In genomic region chr11:93591247-93591898, GRCh38 we compare ENCODE assay signal across 11 cellular contexts. TPM values are rescaled to one million over a fixed set of nuclear protein-coding genes. Genes with fewer than 3 reads are reported as not detected.
A peak's percentile ranks its signal among the peaks of the same experiment; 100 is the strongest.
DNase-seq lines count a peak whose midpoint lies in the region; ATAC-seq lines count a peak whose summit lies in the region.
"Had no signal": no experiment of that assay in that cellular context is flagged by ENCODE, and none has a peak within 500 bp of the region (broad histone marks: within the 10 kb centered on the region; RNA-seq: fewer than 3 reads in every experiment).

No MANE protein-coding gene starts in this region.

- ATAC-seq in activated CD4-positive, alpha-beta T cell treated with anti-CD3 and anti-CD28 coated beads for 36 hours, result peak; percentile 73
- ATAC-seq in HG03060 (IDR thresholded peaks at IDR 0.05; ENCODE audit: low read depth, unreplicated experiment), result peak; percentile 86
- ATAC-seq in stimulated activated effector memory CD8-positive, alpha-beta T cell treated with anti-CD3 and anti-CD28 coated beads, Interleukin-12 subunit alpha, Interleukin-12 subunit beta, amount 100 ng/mL, for 72 hours, result peak; percentile 63
- ATAC-seq: natural killer cell had no signal

- intact Hi-C loops in activated CD4-positive, alpha-beta T cell treated with anti-CD3 and anti-CD28 coated beads for 36 hours (cut with DNase I, micrococcal nuclease), result no loop called here

- no peak overlapping the region for H3K4me3 Mint-ChIP-seq in activated CD4-positive, alpha-beta T cell treated with anti-CD3 and anti-CD28 coated beads for 36 hours
- H3K4me3 Mint-ChIP-seq in stimulated activated effector memory CD8-positive, alpha-beta T cell treated with anti-CD3 and anti-CD28 coated beads, Interleukin-12 subunit alpha, Interleukin-12 subunit beta, amount 100 ng/mL, for 72 hours, result no peak overlapping the region
- H3K4me3 Mint-ChIP-seq in activated CD4-positive, alpha-beta memory T cell treated with anti-CD3 and anti-CD28 coated beads, Interleukin-2, amount 10 ng/mL, durations not matched to agents 7 days and 5 days, result no peak overlapping the region
- H3K4me3 Mint-ChIP-seq: natural killer cell had no signal

- H3K27ac Mint-ChIP-seq in activated CD4-positive, alpha-beta T cell treated with anti-CD3 and anti-CD28 coated beads for 36 hours, result no peak overlapping the region
- no peak overlapping the region for H3K27ac Mint-ChIP-seq in stimulated activated effector memory CD8-positive, alpha-beta T cell treated with anti-CD3 and anti-CD28 coated beads, Interleukin-12 subunit alpha, Interleukin-12 subunit beta, amount 100 ng/mL, for 72 hours
- H3K27ac Mint-ChIP-seq in activated CD4-positive, alpha-beta memory T cell treated with anti-CD3 and anti-CD28 coated beads, Interleukin-2, amount 10 ng/mL, durations not matched to agents 7 days and 5 days, result no peak overlapping the region
- H3K27ac Mint-ChIP-seq: natural killer cell had no signal

- H3K36me3 Mint-ChIP-seq in activated CD4-positive, alpha-beta T cell treated with anti-CD3 and anti-CD28 coated beads for 36 hours (ENCODE audit: low read depth), result no peaks in the 10 kb centered on the region
- no peaks in the 10 kb centered on the region for H3K36me3 Mint-ChIP-seq in stimulated activated effector memory CD8-positive, alpha-beta T cell treated with anti-CD3 and anti-CD28 coated beads, Interleukin-12 subunit alpha, Interleukin-12 subunit beta, amount 100 ng/mL, for 72 hours
- no peaks in the 10 kb centered on the region for H3K36me3 Mint-ChIP-seq in activated CD4-positive, alpha-beta memory T cell treated with anti-CD3 and anti-CD28 coated beads, Interleukin-2, amount 10 ng/mL, durations not matched to agents 7 days and 5 days (ENCODE audit: low read depth)
- H3K36me3 Mint-ChIP-seq: natural killer cell had no signal

- H3K4me1 Mint-ChIP-seq in activated CD4-positive, alpha-beta T cell treated with anti-CD3 and anti-CD28 coated beads for 36 hours, result peaks cover 2% of the 10 kb centered on the region
- H3K4me1 Mint-ChIP-seq in stimulated activated effector memory CD8-positive, alpha-beta T cell treated with anti-CD3 and anti-CD28 coated beads, Interleukin-12 subunit alpha, Interleukin-12 subunit beta, amount 100 ng/mL, for 72 hours, result no peaks in the 10 kb centered on the region
- H3K4me1 Mint-ChIP-seq in activated CD4-positive, alpha-beta memory T cell treated with anti-CD3 and anti-CD28 coated beads, Interleukin-2, amount 10 ng/mL, durations not matched to agents 7 days and 5 days, result peaks cover 7% of the 10 kb centered on the region
- H3K4me1 Mint-ChIP-seq: natural killer cell had no signal

- no peak for DNase-seq in activated CD4-positive, alpha-beta T cell treated with anti-CD3 and anti-CD28 coated beads for 36 hours
- no peak for DNase-seq in activated CD4-positive, alpha-beta T cell treated with anti-CD3 and anti-CD28 coated beads, Interleukin-2, amount 50 U/mL, for 4 hours
- peak; percentile 62 for DNase-seq in SIG-M5 treated with dmso at 0.1 percent for 504 hours (lab: John Stamatoyannopoulos, UW; ENCODE audit: unreplicated experiment)
- no peak for DNase-seq in stimulated activated effector memory CD8-positive, alpha-beta T cell treated with anti-CD3 and anti-CD28 coated beads, Interleukin-12 subunit alpha, Interleukin-12 subunit beta, amount 100 ng/mL, for 72 hours (ENCODE audit: low spot score in 2 of 2)
- DNase-seq in activated CD4-positive, alpha-beta memory T cell treated with anti-CD3 and anti-CD28 coated beads, Interleukin-2, amount 10 ng/mL, durations not matched to agents 7 days and 5 days, result no peak
- DNase-seq in NCI-H1930 (lab: John Stamatoyannopoulos, UW), result no peak
- DNase-seq in NCI-H1694 (lab: John Stamatoyannopoulos, UW), result no peak
- DNase-seq: erythroblast, natural killer cell, NCI-H524 treated with DMSO at 0.1 percent for 48 hours had no signal

- CTCF ChIA-PET in activated CD4-positive, alpha-beta T cell treated with anti-CD3 and anti-CD28 coated beads for 36 hours (lab: Charles Lee), result no interaction called here
- CTCF ChIA-PET in activated CD4-positive, alpha-beta memory T cell treated with anti-CD3 and anti-CD28 coated beads, Interleukin-2, amount 10 ng/mL, durations not matched to agents 7 days and 5 days (lab: Charles Lee), result interaction anchor here (0.7 kb wide), 1 partner anchor 13 kb away, joined by 3 read pairs; no protein-coding TSS in a partner anchor

- no peaks in the 10 kb centered on the region for H3K9me3 Mint-ChIP-seq in activated CD4-positive, alpha-beta T cell treated with anti-CD3 and anti-CD28 coated beads for 36 hours (ENCODE audit: low read depth)
- no peaks in the 10 kb centered on the region for H3K9me3 Mint-ChIP-seq in stimulated activated effector memory CD8-positive, alpha-beta T cell treated with anti-CD3 and anti-CD28 coated beads, Interleukin-12 subunit alpha, Interleukin-12 subunit beta, amount 100 ng/mL, for 72 hours
- H3K9me3 Mint-ChIP-seq in activated CD4-positive, alpha-beta memory T cell treated with anti-CD3 and anti-CD28 coated beads, Interleukin-2, amount 10 ng/mL, durations not matched to agents 7 days and 5 days, result no peaks in the 10 kb centered on the region
- H3K9me3 Mint-ChIP-seq: natural killer cell had no signal

- H3K27me3 Mint-ChIP-seq in activated CD4-positive, alpha-beta T cell treated with anti-CD3 and anti-CD28 coated beads for 36 hours, result peaks cover 4% of the 10 kb centered on the region
- H3K27me3 Mint-ChIP-seq in activated CD4-positive, alpha-beta memory T cell treated with anti-CD3 and anti-CD28 coated beads, Interleukin-2, amount 10 ng/mL, durations not matched to agents 7 days and 5 days, result peaks cover 5% of the 10 kb centered on the region

- POLR2A ChIA-PET in activated CD4-positive, alpha-beta T cell treated with anti-CD3 and anti-CD28 coated beads for 36 hours (lab: Charles Lee), result no interaction called here
- POLR2A ChIA-PET in activated CD4-positive, alpha-beta memory T cell treated with anti-CD3 and anti-CD28 coated beads, Interleukin-2, amount 10 ng/mL, durations not matched to agents 7 days and 5 days (lab: Charles Lee), result no interaction called here

RNA-seq across cellular contexts. Expression of gene SMCO4, which starts 48.2 kb away (rescaled TPM):
- 10 to 100 TPM; 24.5 to 24.6 TPM for total RNA-seq in activated CD4-positive, alpha-beta T cell treated with anti-CD3 and anti-CD28 coated beads for 36 hours
- 10 to 100 TPM; 55.3 to 60.0 TPM for total RNA-seq in activated CD4-positive, alpha-beta memory T cell treated with anti-CD3 and anti-CD28 coated beads, Interleukin-2, amount 10 ng/mL, durations not matched to agents 7 days and 5 days
